Comparison of ENCODE assay signal across 18 cellular contexts in genomic region chr6:159858259-159858658, GRCh38. TPM values are rescaled to one million over a fixed set of nuclear protein-coding genes. Genes with fewer than 3 reads are reported as not detected.
A peak's percentile ranks its signal among the peaks of the same experiment; 100 is the strongest.
DNase-seq lines count a peak whose midpoint lies in the region; ATAC-seq and TF ChIP-seq lines count a peak whose summit lies in the region.
"Had no signal": no experiment of that assay in that cellular context is flagged by ENCODE, and none has a peak within 500 bp of the region (broad histone marks: within the 10 kb centered on the region; RNA-seq: fewer than 3 reads in every experiment).

No MANE protein-coding gene starts in this region.

- no peak for TF ChIP-seq EP300 in esophagus muscularis mucosa (IDR thresholded peaks at IDR 0.05)

- H3K36me3 ChIP-seq in esophagus muscularis mucosa: no peaks in the 10 kb centered on the region
- H3K36me3 ChIP-seq: BLaER1 treated with 17β-estradiol and CSF1 and Interleukin-3, amounts not matched to agents 10 nM and 100 nM had no signal

- no peak for TF ChIP-seq CTCF in esophagus muscularis mucosa (IDR thresholded peaks at IDR 0.05)
- TF ChIP-seq CTCF in osteocyte (IDR thresholded peaks at IDR 0.05): no peak

- 91% methylated on average over 1 of the region's 1 CpG for WGBS in esophagus muscularis mucosa

- peaks cover 0 to 5% (median 0%) of the 10 kb centered on the region in 4 donors for H3K27me3 ChIP-seq in esophagus muscularis mucosa
- H3K27me3 ChIP-seq: BLaER1 treated with 17β-estradiol and CSF1 and Interleukin-3, amounts not matched to agents 10 nM and 100 nM had no signal

- no peaks in the 10 kb centered on the region for H3K4me1 ChIP-seq in esophagus muscularis mucosa
- H3K4me1 ChIP-seq: A549, Caco-2 had no signal

- H3K4me3 ChIP-seq in esophagus muscularis mucosa: no peak overlapping the region
- H3K4me3 ChIP-seq: A549; BLaER1 treated with 17β-estradiol and CSF1 and Interleukin-3, amounts not matched to agents 10 nM and 100 nM had no signal

- no peak for TF ChIP-seq POLR2A in esophagus muscularis mucosa (IDR thresholded peaks at IDR 0.05; ENCODE audit: low read depth)

- no peaks in the 10 kb centered on the region for H3K36me3 Mint-ChIP-seq in dendritic cell treated with granulocyte-macrophage colony-stimulating factor and Interleukin-4, amounts not matched to agents 40 ng/mL and 50 ng/mL, for 4 days (ENCODE audit: low read depth)
- no peaks in the 10 kb centered on the region for H3K36me3 Mint-ChIP-seq in osteocyte (ENCODE audit: unreplicated experiment)
- H3K36me3 Mint-ChIP-seq: CD8-positive, alpha-beta T cell had no signal

- peak overlapping the region; percentile 51 for H3K27ac Mint-ChIP-seq in dendritic cell treated with granulocyte-macrophage colony-stimulating factor and Interleukin-4, amounts not matched to agents 40 ng/mL and 50 ng/mL, for 4 days
- H3K27ac Mint-ChIP-seq in osteocyte (ENCODE audit: unreplicated experiment): no peak overlapping the region
- H3K27ac Mint-ChIP-seq: B cell; CD4-positive, alpha-beta T cell; CD8-positive, alpha-beta T cell had no signal

- no peak overlapping the region for H3K27ac ChIP-seq in esophagus muscularis mucosa (replicated peaks in 1 of 4)
- H3K27ac ChIP-seq: 22Rv1; A549; BLaER1 treated with 17β-estradiol and CSF1 and Interleukin-3, amounts not matched to agents 10 nM and 100 nM; C4-2B had no signal

- H3K4me3 Mint-ChIP-seq in dendritic cell treated with granulocyte-macrophage colony-stimulating factor and Interleukin-4, amounts not matched to agents 40 ng/mL and 50 ng/mL, for 4 days: no peak overlapping the region
- H3K4me3 Mint-ChIP-seq in osteocyte (ENCODE audit: unreplicated experiment): no peak overlapping the region
- H3K4me3 Mint-ChIP-seq: B cell; CD4-positive, alpha-beta T cell; CD8-positive, alpha-beta T cell had no signal

- peaks cover 0 to 9% (median 3%) of the 10 kb centered on the region in 4 donors for H3K9me3 ChIP-seq in esophagus muscularis mucosa
- H3K9me3 ChIP-seq: A549, Caco-2 had no signal

- H3K9me3 Mint-ChIP-seq in dendritic cell treated with granulocyte-macrophage colony-stimulating factor and Interleukin-4, amounts not matched to agents 40 ng/mL and 50 ng/mL, for 4 days: peaks cover 15% of the 10 kb centered on the region
- peaks cover 11% of the 10 kb centered on the region for H3K9me3 Mint-ChIP-seq in osteocyte (ENCODE audit: unreplicated experiment)

- DNase-seq in esophagus muscularis mucosa (ENCODE audit: extremely low spot score): peak; percentile 62
- peak; percentile 56 for DNase-seq in osteocyte (ENCODE audit: extremely low spot score, unreplicated experiment)
- no peak for DNase-seq in Right ventricle myocardium superior
- no peak for DNase-seq in NCI-H146 (lab: John Stamatoyannopoulos, UW)
- DNase-seq: AML-193; Caco-2; Calu3; CD4-positive, alpha-beta T cell; CD8-positive, alpha-beta T cell; DMS79 treated with DMSO at 0.1 percent for 48 hours; GF-D8 had no signal

- H3K27me3 Mint-ChIP-seq in dendritic cell treated with granulocyte-macrophage colony-stimulating factor and Interleukin-4, amounts not matched to agents 40 ng/mL and 50 ng/mL, for 4 days: no peaks in the 10 kb centered on the region
- H3K27me3 Mint-ChIP-seq in osteocyte (ENCODE audit: unreplicated experiment): peaks cover 49% of the 10 kb centered on the region
- H3K27me3 Mint-ChIP-seq: CD4-positive, alpha-beta T cell had no signal

- H3K4me1 Mint-ChIP-seq in dendritic cell treated with granulocyte-macrophage colony-stimulating factor and Interleukin-4, amounts not matched to agents 40 ng/mL and 50 ng/mL, for 4 days (ENCODE audit: low read depth): peaks cover 27% of the 10 kb centered on the region
- peaks cover 3% of the 10 kb centered on the region for H3K4me1 Mint-ChIP-seq in osteocyte (ENCODE audit: unreplicated experiment)
- H3K4me1 Mint-ChIP-seq: B cell had no signal

- intact Hi-C loops in dendritic cell treated with granulocyte-macrophage colony-stimulating factor and Interleukin-4, amounts not matched to agents 40 ng/mL and 50 ng/mL, for 4 days (cut with micrococcal nuclease): no loop called here
- intact Hi-C loops in esophagus muscularis mucosa (cut with DNase I): no loop called here
- intact Hi-C loops in Right ventricle myocardium superior (cut with DNase I): no loop called here

- ATAC-seq in Right ventricle myocardium superior (ENCODE audit: poor library complexity): no peak
- ATAC-seq: A549; CD8-positive, alpha-beta T cell had no signal

RNA-seq across cellular contexts. Expression of gene MAS1, which starts 32.5 kb away (rescaled TPM):
- not detected for total RNA-seq in esophagus muscularis mucosa
- not detected in 2 replicates for total RNA-seq in osteocyte
- not detected for total RNA-seq in Right ventricle myocardium superior
- total RNA-seq: A172; B cell; Caco-2; Calu3; CD4-positive, alpha-beta T cell; CD8-positive, alpha-beta T cell had no signal

RNA-seq across cellular contexts. Expression of gene PNLDC1, which starts 58.2 kb away (rescaled TPM):
- total RNA-seq in esophagus muscularis mucosa (under 1 TPM in 1 of 4 donors, not detected in 3; 0.23 TPM), osteocyte (not detected in 2 replicates), Right ventricle myocardium superior (not detected)
- total RNA-seq: A172; CD8-positive, alpha-beta T cell had no signal

Comparison
In these comparisons a context has a peak if more than half of its experiments do, and no peak if none do; other contexts are left out.
1. DNase-seq: peak in esophagus muscularis mucosa (single experiment) and osteocyte (single experiment); none in Right ventricle myocardium superior (single experiment) and NCI-H146 (single experiment).